3 cellular contexts compared by ENCODE assay signal in the genomic region with DNA sequence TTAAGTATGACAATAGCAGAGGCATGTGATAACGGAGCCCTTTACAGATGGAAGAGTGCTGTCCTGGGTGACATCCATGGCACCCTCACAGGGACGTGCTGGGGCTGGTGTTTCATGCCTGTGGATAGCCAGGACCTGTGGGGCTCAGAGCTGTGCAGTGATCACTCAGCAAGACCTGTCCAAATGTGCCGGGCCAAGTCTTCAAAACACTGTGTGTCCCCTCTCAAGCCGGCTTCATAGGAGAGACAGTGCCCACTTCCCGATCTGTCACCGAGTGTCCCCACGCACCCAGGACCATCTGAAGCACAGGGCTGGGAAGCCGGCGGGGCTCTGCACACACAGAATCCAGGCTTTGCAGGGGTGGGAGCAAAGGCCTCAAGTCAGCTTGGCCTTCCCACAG.
"Had no signal": no experiment of that assay in that cellular context is flagged by ENCODE, and none has a peak within 500 bp of the region (broad histone marks: within the 10 kb centered on the region; RNA-seq: fewer than 3 reads in every experiment).

No MANE protein-coding gene starts in this region.

- DNase-seq: GDM1, GF-D8 had no signal

- H3K4me3 ChIP-seq: GM12878 had no signal
